ENCODE assay signal across 14 cellular contexts in genomic region chr16:87470332-87470731, GRCh38.
"Had no signal": no experiment of that assay in that cellular context is flagged by ENCODE, and none has a peak within 500 bp of the region (broad histone marks: within the 10 kb centered on the region; RNA-seq: fewer than 3 reads in every experiment).

No MANE protein-coding gene starts in this region.

- H3K4me3 Mint-ChIP-seq: activated T-helper 1 cell treated with anti-CD3 and anti-CD28 coated beads, Interleukin-12 subunit alpha, Interleukin-12 subunit beta, Interleukin-2, Interleukin-4 antibody, amounts not matched to agents 30 ng/mL and 10 ng/mL and 1 ng/mL, durations not matched to agents 14 hours and 24 hours and 36 hours; nephron progenitor cell; stimulated activated naive B cell treated with anti-CD40 and anti-IgM and Interleukin-4, amounts not matched to agents 10 μg/mL and 1 μg/mL and 100 μg/mL, for 72 hours had no signal

- DNase-seq: activated CD4-positive, alpha-beta T cell treated with anti-CD3 and anti-CD28 coated beads for 4 hours; activated naive CD4-positive, alpha-beta T cell; colonic mucosa; effector CD4-positive, alpha-beta T cell; gastrocnemius medialis; nephron progenitor cell; stimulated activated CD4-positive, alpha-beta T cell treated with anti-CD3 and anti-CD28 coated beads, Interleukin-2, amount 100 ng/mL, for 24 hours; stimulated activated naive B cell treated with anti-CD40 and anti-IgM and Interleukin-4, amounts not matched to agents 10 μg/mL and 1 μg/mL and 100 μg/mL, for 72 hours; substantia nigra; transverse colon had no signal

- H3K9me3 Mint-ChIP-seq: activated T-helper 1 cell treated with anti-CD3 and anti-CD28 coated beads, Interleukin-12 subunit alpha, Interleukin-12 subunit beta, Interleukin-2, Interleukin-4 antibody, amounts not matched to agents 30 ng/mL and 10 ng/mL and 1 ng/mL, durations not matched to agents 14 hours and 24 hours and 36 hours; nephron progenitor cell; stimulated activated naive B cell treated with anti-CD40 and anti-IgM and Interleukin-4, amounts not matched to agents 10 μg/mL and 1 μg/mL and 100 μg/mL, for 72 hours had no signal

- H3K27ac Mint-ChIP-seq: activated T-helper 1 cell treated with anti-CD3 and anti-CD28 coated beads, Interleukin-12 subunit alpha, Interleukin-12 subunit beta, Interleukin-2, Interleukin-4 antibody, amounts not matched to agents 30 ng/mL and 10 ng/mL and 1 ng/mL, durations not matched to agents 14 hours and 24 hours and 36 hours; nephron progenitor cell; stimulated activated naive B cell treated with anti-CD40 and anti-IgM and Interleukin-4, amounts not matched to agents 10 μg/mL and 1 μg/mL and 100 μg/mL, for 72 hours had no signal

- H3K4me3 ChIP-seq: colonic mucosa, gastrocnemius medialis, transverse colon had no signal

- ATAC-seq: gastrocnemius medialis; sciatic nerve; stimulated activated naive B cell treated with anti-CD40 and anti-IgM and Interleukin-4, amounts not matched to agents 10 μg/mL and 1 μg/mL and 100 μg/mL, for 72 hours had no signal

- FAIRE-seq: astrocyte, endothelial cell of umbilical vein had no signal

- H3K27me3 ChIP-seq: colonic mucosa, gastrocnemius medialis, transverse colon had no signal

- H3K36me3 ChIP-seq: colonic mucosa, gastrocnemius medialis had no signal

- H3K9me3 ChIP-seq: colonic mucosa, gastrocnemius medialis, transverse colon had no signal
